In genomic region chr17:78433780-78434335, GRCh38 we compare ENCODE assay signal across 34 cellular contexts.
"Had no signal": no experiment of that assay in that cellular context is flagged by ENCODE, and none has a peak within 500 bp of the region (broad histone marks: within the 10 kb centered on the region; RNA-seq: fewer than 3 reads in every experiment).

No MANE protein-coding gene starts in this region.

- H3K9me3 ChIP-seq: breast epithelium, esophagus squamous epithelium, mucosa of descending colon, neutrophil, ovary, sigmoid colon, thoracic aorta, uterus had no signal

- H3K27ac ChIP-seq: breast epithelium, epithelial cell of prostate, esophagus squamous epithelium, ovary, sigmoid colon, thoracic aorta, uterus, VCaP had no signal

- H3K36me3 ChIP-seq: breast epithelium, ovary, uterus had no signal

- DNase-seq: activated CD4-positive, alpha-beta memory T cell treated with anti-CD3 and anti-CD28 coated beads, Interleukin-2, amount 10 ng/mL, durations not matched to agents 7 days and 5 days; activated CD4-positive, alpha-beta T cell treated with anti-CD3 and anti-CD28 coated beads, Interleukin-2, amount 10 ng/mL, durations not matched to agents 7 days and 5 days; activated CD4-positive, CD25-positive, alpha-beta regulatory T cell treated with anti-CD3 and anti-CD28 coated beads, Interleukin-2, amount 50 U/mL, for 72 hours; activated CD8-positive, alpha-beta memory T cell treated with anti-CD3 and anti-CD28 coated beads, Interleukin-2, amount 50 U/mL, for 48 hours; activated gamma-delta T cell treated with Interleukin-2 at 50 U/mL for 16 hours; activated naive CD4-positive, alpha-beta T cell treated with anti-CD3 and anti-CD28 coated beads, Interleukin-2, amount 50 U/mL, for 16 hours; activated T-cell treated with anti-CD3 and anti-CD28 coated beads, Interleukin-2, amount 50 U/mL, for 24 hours; central memory CD4-positive, alpha-beta T cell; dermis blood vessel endothelial cell; effector CD8-positive, alpha-beta T cell; esophagus squamous epithelium; foreskin melanocyte; left ventricle myocardium superior; mucosa of descending colon; ovary; sigmoid colon; small intestine; stimulated activated naive CD4-positive, alpha-beta T cell; SW 1271; T-helper 9 cell; trophoblast cell; uterus had no signal

- H3K4me1 Mint-ChIP-seq: activated CD4-positive, alpha-beta memory T cell treated with anti-CD3 and anti-CD28 coated beads, Interleukin-2, amount 10 ng/mL, durations not matched to agents 7 days and 5 days; activated CD4-positive, alpha-beta T cell treated with anti-CD3 and anti-CD28 coated beads, Interleukin-2, amount 10 ng/mL, durations not matched to agents 7 days and 5 days had no signal

- H3K27ac Mint-ChIP-seq: activated CD4-positive, alpha-beta memory T cell treated with anti-CD3 and anti-CD28 coated beads, Interleukin-2, amount 10 ng/mL, durations not matched to agents 7 days and 5 days; activated CD4-positive, alpha-beta T cell treated with anti-CD3 and anti-CD28 coated beads, Interleukin-2, amount 10 ng/mL, durations not matched to agents 7 days and 5 days; activated T-cell treated with anti-CD3 and anti-CD28 coated beads, Interleukin-2, amount 50 U/mL, for 24 hours; natural killer cell treated with Interleukin-12 subunit alpha and Interleukin-12 subunit beta and Interleukin-15 and Interleukin-18, amount 100 ng/mL, for 72 hours; progenitor cell of endocrine pancreas; T-helper 1 cell treated with Interleukin-12 subunit alpha and Interleukin-12 subunit beta and Interleukin-4 antibody, amounts not matched to agents 30 μg/mL and 1 μg/mL, for 36 hours had no signal

- H3K9me3 Mint-ChIP-seq: activated CD4-positive, alpha-beta memory T cell treated with anti-CD3 and anti-CD28 coated beads, Interleukin-2, amount 10 ng/mL, durations not matched to agents 7 days and 5 days; activated CD4-positive, alpha-beta T cell treated with anti-CD3 and anti-CD28 coated beads, Interleukin-2, amount 10 ng/mL, durations not matched to agents 7 days and 5 days; natural killer cell treated with Interleukin-12 subunit alpha and Interleukin-12 subunit beta and Interleukin-15 and Interleukin-18, amount 100 ng/mL, for 72 hours; T-helper 1 cell treated with Interleukin-12 subunit alpha and Interleukin-12 subunit beta and Interleukin-4 antibody, amounts not matched to agents 30 μg/mL and 1 μg/mL, for 36 hours had no signal

- H3K36me3 Mint-ChIP-seq: natural killer cell treated with Interleukin-12 subunit alpha and Interleukin-12 subunit beta and Interleukin-15 and Interleukin-18, amount 100 ng/mL, for 72 hours had no signal

- H3K27me3 ChIP-seq: neutrophil, ovary had no signal

- H3K4me3 ChIP-seq: breast epithelium, esophagus squamous epithelium, mucosa of descending colon, ovary, sigmoid colon, thoracic aorta, uterus had no signal

- ATAC-seq: left ventricle myocardium superior had no signal

- FAIRE-seq: colon, endometrium, islet of Langerhans, small intestine, TTC549 had no signal

- H3K4me3 Mint-ChIP-seq: activated CD4-positive, alpha-beta memory T cell treated with anti-CD3 and anti-CD28 coated beads, Interleukin-2, amount 10 ng/mL, durations not matched to agents 7 days and 5 days; activated CD4-positive, alpha-beta T cell treated with anti-CD3 and anti-CD28 coated beads, Interleukin-2, amount 10 ng/mL, durations not matched to agents 7 days and 5 days; activated T-cell treated with anti-CD3 and anti-CD28 coated beads, Interleukin-2, amount 50 U/mL, for 24 hours; natural killer cell treated with Interleukin-12 subunit alpha and Interleukin-12 subunit beta and Interleukin-15 and Interleukin-18, amount 100 ng/mL, for 72 hours; T-helper 1 cell treated with Interleukin-12 subunit alpha and Interleukin-12 subunit beta and Interleukin-4 antibody, amounts not matched to agents 30 μg/mL and 1 μg/mL, for 36 hours had no signal

- H3K4me1 ChIP-seq: breast epithelium, uterus had no signal

- H3K27me3 Mint-ChIP-seq: activated CD4-positive, alpha-beta memory T cell treated with anti-CD3 and anti-CD28 coated beads, Interleukin-2, amount 10 ng/mL, durations not matched to agents 7 days and 5 days; activated T-cell treated with anti-CD3 and anti-CD28 coated beads, Interleukin-2, amount 50 U/mL, for 24 hours; natural killer cell treated with Interleukin-12 subunit alpha and Interleukin-12 subunit beta and Interleukin-15 and Interleukin-18, amount 100 ng/mL, for 72 hours; progenitor cell of endocrine pancreas had no signal
